8 cellular contexts compared by ENCODE assay signal in the genomic region with DNA sequence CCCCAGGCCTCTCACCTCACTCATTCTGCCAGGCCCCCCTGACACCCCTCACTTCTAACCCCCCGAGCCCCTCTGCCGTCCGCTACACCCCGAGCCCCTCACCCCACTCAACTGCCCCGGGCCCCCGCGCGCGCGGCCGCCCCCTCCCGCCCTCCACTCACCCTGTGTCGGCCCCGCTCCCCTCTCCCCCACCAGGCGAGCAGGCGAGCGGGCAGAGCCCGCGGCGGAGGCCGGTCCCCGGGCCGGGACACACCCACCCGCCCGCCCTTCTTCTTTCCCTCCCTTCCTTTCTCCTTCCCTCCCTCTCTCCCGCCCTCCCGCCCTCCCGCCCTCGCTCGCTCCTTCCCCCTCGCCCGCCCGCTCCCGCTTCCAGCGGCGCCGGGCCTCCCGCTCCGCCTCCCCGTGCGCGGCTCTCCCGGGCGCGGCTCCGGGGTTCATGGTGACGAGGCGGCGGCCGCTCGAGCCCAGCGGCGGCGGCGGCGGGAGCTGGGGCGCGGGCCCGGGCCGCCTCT. TPM values are rescaled to one million over a fixed set of nuclear protein-coding genes. Genes with fewer than 3 reads are reported as not detected.
DNase-seq lines count a peak whose midpoint lies in the region; ATAC-seq and TF ChIP-seq lines count a peak whose summit lies in the region.

CTDSPL (plus strand) TSS at position 341 of the 512 bp plus-strand sequence. CDS start 320 bp downstream, outside the sequence.

- H3K27ac ChIP-seq in SK-N-SH (ENCODE audit: low read depth in 2 of 2, low read length in 1 of 2) (peak within 1 kb of the TSS; percentile 53 to 92), dorsolateral prefrontal cortex (peak within 1 kb of the TSS; percentile 72 to 97 (median 92))

- TF ChIP-seq EP300 in SK-N-SH (IDR thresholded peaks at IDR 0.05; ENCODE audit: borderline replicate concordance in 1 of 2, low read depth in 1 of 2, low read length in 1 of 2), result no peak

- H3K4me2 ChIP-seq in SK-N-SH, result peak within 1 kb of the TSS; percentile 92

- TF ChIP-seq CTCF in SK-N-SH (IDR thresholded peaks at IDR 0.05) (no peak), dorsolateral prefrontal cortex (IDR thresholded peaks at IDR 0.05 in 54 of 56, conservative IDR thresholded peaks at IDR 0.05 in 2 of 56; ENCODE audit: low read depth in 1 of 56, partially characterized antibody in 56 of 56) (no peak)

- no peak for TF ChIP-seq RAD21 in SK-N-SH (IDR thresholded peaks at IDR 0.05; ENCODE audit: low read length)

- intact Hi-C loops in activated naive CD4-positive, alpha-beta T cell treated with anti-CD3 and anti-CD28 coated beads for 36 hours (cut with micrococcal nuclease), result loop anchor here (2.0 kb wide), 1 partner anchor 45 kb away; no protein-coding TSS in a partner anchor
- intact Hi-C loops in dorsolateral prefrontal cortex (cut with DNase I), result no loop called here

- H3K79me2 ChIP-seq in SK-N-SH (ENCODE audit: insufficient read depth), result peaks cover 66% of the 10 kb centered on the region

- H3K9ac ChIP-seq in SK-N-SH, result peak within 1 kb of the TSS; percentile 76

- DNase-seq in activated naive CD4-positive, alpha-beta T cell treated with anti-CD3 and anti-CD28 coated beads for 36 hours, result no peak
- no peak for DNase-seq in activated naive CD4-positive, alpha-beta T cell treated with anti-CD3 and anti-CD28 coated beads, Interleukin-2, amount 50 U/mL, for 16 hours
- DNase-seq in SK-N-SH (peak; percentile 88), dorsolateral prefrontal cortex (peak in 2 of 10 donors; percentile 42 to 64), left lobe of liver (ENCODE audit: low spot score) (no peak), amniotic stem cell (lab: John Stamatoyannopoulos, UW) (no peak), GM19240 (ENCODE audit: insufficient read length, low spot score) (no peak)

- no peak within 1 kb of the TSS for H3K27ac Mint-ChIP-seq in activated naive CD4-positive, alpha-beta T cell treated with anti-CD3 and anti-CD28 coated beads for 36 hours
- no peak within 1 kb of the TSS for H3K27ac Mint-ChIP-seq in stimulated activated naive CD8-positive, alpha-beta T cell treated with anti-CD3 and anti-CD28 coated beads, Interleukin-15, Interleukin-2, amounts not matched to agents 100 ng/mL and 50 ng/mL, for 24 hours

- H3K36me3 ChIP-seq in SK-N-SH (replicated peaks in 1 of 2; ENCODE audit: control insufficient read depth in 1 of 2, insufficient read depth in 2 of 2, low read length in 1 of 2), result peaks cover 0 to 2% of the 10 kb centered on the region in 2 experiments

- WGBS in SK-N-SH (ENCODE audit: low lambda C conversion rate), result under 1% methylated on average over 50 of the region's 60 CpGs

- peaks cover 2% of the 10 kb centered on the region for H3K27me3 Mint-ChIP-seq in activated naive CD4-positive, alpha-beta T cell treated with anti-CD3 and anti-CD28 coated beads for 36 hours (ENCODE audit: low read depth)
- peaks cover 29% of the 10 kb centered on the region for H3K27me3 Mint-ChIP-seq in stimulated activated naive CD8-positive, alpha-beta T cell treated with anti-CD3 and anti-CD28 coated beads, Interleukin-15, Interleukin-2, amounts not matched to agents 100 ng/mL and 50 ng/mL, for 24 hours

- H3K9me3 Mint-ChIP-seq in activated naive CD4-positive, alpha-beta T cell treated with anti-CD3 and anti-CD28 coated beads for 36 hours, result no peaks in the 10 kb centered on the region
- no peaks in the 10 kb centered on the region for H3K9me3 Mint-ChIP-seq in stimulated activated naive CD8-positive, alpha-beta T cell treated with anti-CD3 and anti-CD28 coated beads, Interleukin-15, Interleukin-2, amounts not matched to agents 100 ng/mL and 50 ng/mL, for 24 hours

- POLR2A ChIA-PET in SK-N-SH (lab: Yijun Ruan, JAX), result interaction anchor here (0.6 kb wide), 1 partner anchor 119 kb away, joined by 3 read pairs; no protein-coding TSS in a partner anchor

- no peaks in the 10 kb centered on the region for H3K27me3 ChIP-seq in SK-N-SH (ENCODE audit: insufficient read depth)
- no peaks in the 10 kb centered on the region for H3K27me3 ChIP-seq in dorsolateral prefrontal cortex

- peaks cover 18% of the 10 kb centered on the region for H3K4me1 Mint-ChIP-seq in activated naive CD4-positive, alpha-beta T cell treated with anti-CD3 and anti-CD28 coated beads for 36 hours (ENCODE audit: low read depth)
- peaks cover 13% of the 10 kb centered on the region for H3K4me1 Mint-ChIP-seq in stimulated activated naive CD8-positive, alpha-beta T cell treated with anti-CD3 and anti-CD28 coated beads, Interleukin-15, Interleukin-2, amounts not matched to agents 100 ng/mL and 50 ng/mL, for 24 hours (ENCODE audit: low read depth)

- H3K9me2 ChIP-seq in SK-N-SH, result no peaks in the 10 kb centered on the region

- peak within 1 kb of the TSS; percentile 85 for H3K4me3 Mint-ChIP-seq in activated naive CD4-positive, alpha-beta T cell treated with anti-CD3 and anti-CD28 coated beads for 36 hours
- H3K4me3 Mint-ChIP-seq in stimulated activated naive CD8-positive, alpha-beta T cell treated with anti-CD3 and anti-CD28 coated beads, Interleukin-15, Interleukin-2, amounts not matched to agents 100 ng/mL and 50 ng/mL, for 24 hours, result peak within 1 kb of the TSS; percentile 74

- ATAC-seq in left lobe of liver, result peak; percentile 44

- H2AFZ ChIP-seq in SK-N-SH (ENCODE audit: low read depth), result peak within 1 kb of the TSS; percentile 86

- H3K4me3 ChIP-seq in SK-N-SH (ENCODE audit: low read depth in 2 of 2, low read length in 1 of 2) (peak within 1 kb of the TSS; percentile 80 to 83), dorsolateral prefrontal cortex (peak within 1 kb of the TSS; percentile 61 to 84 (median 74))

- H3K4me1 ChIP-seq in SK-N-SH (ENCODE audit: control insufficient read depth in 1 of 2, insufficient read depth in 2 of 2, low read depth in 1 of 2, low read length in 1 of 2), result peaks cover 15 to 39% of the 10 kb centered on the region in 2 experiments

- CTCF ChIA-PET in activated naive CD4-positive, alpha-beta T cell treated with anti-CD3 and anti-CD28 coated beads for 36 hours (lab: Charles Lee), result no interaction called here
- CTCF ChIA-PET in SK-N-SH (lab: Yijun Ruan, JAX), result no interaction called here

- no peaks in the 10 kb centered on the region for H3K36me3 Mint-ChIP-seq in activated naive CD4-positive, alpha-beta T cell treated with anti-CD3 and anti-CD28 coated beads for 36 hours (ENCODE audit: low read depth)
- H3K36me3 Mint-ChIP-seq in stimulated activated naive CD8-positive, alpha-beta T cell treated with anti-CD3 and anti-CD28 coated beads, Interleukin-15, Interleukin-2, amounts not matched to agents 100 ng/mL and 50 ng/mL, for 24 hours (ENCODE audit: low read depth), result no peaks in the 10 kb centered on the region

- peaks cover 11% of the 10 kb centered on the region for H3F3A ChIP-seq in SK-N-SH (replicated peaks; ENCODE audit: insufficient read depth)

- H3K9me3 ChIP-seq in SK-N-SH, result no peaks in the 10 kb centered on the region

- H4K20me1 ChIP-seq in SK-N-SH (ENCODE audit: insufficient read depth), result peaks cover 29% of the 10 kb centered on the region

TF ChIP-seq in SK-N-SH, 30 proteins besides CTCF, POLR2A, EP300 and RAD21:
- no peak for TF ChIP-seq TAF1 (IDR thresholded peaks at IDR 0.05; ENCODE audit: borderline replicate concordance, low read depth, low read length)
- no peak for TF ChIP-seq MEF2A (IDR thresholded peaks at IDR 0.05; ENCODE audit: borderline replicate concordance, low read depth)

RNA-seq across cellular contexts. Expression of gene CTDSPL, which starts in this region (rescaled TPM):
- total RNA-seq in activated naive CD4-positive, alpha-beta T cell treated with anti-CD3 and anti-CD28 coated beads for 36 hours, result 1 to 10 TPM; 3.7 to 5.0 TPM
- polyA plus RNA-seq in SK-N-SH (2012; rRNA removed), result 22.1 and 26.8 TPM in 2 replicates
- polyA plus RNA-seq in SK-N-SH (2012; cell fraction: cytosol; rRNA removed), result 21.0 and 25.1 TPM in 2 replicates
- 24.4 and 33.8 TPM in 2 replicates for polyA plus RNA-seq in SK-N-SH (2012; cell fraction: nucleus; rRNA removed)
- total RNA-seq in dorsolateral prefrontal cortex (10 to 100 TPM; 22.0 to 78.0 (median 36.6) TPM), left lobe of liver (22.1 TPM)
